In the genomic region with DNA sequence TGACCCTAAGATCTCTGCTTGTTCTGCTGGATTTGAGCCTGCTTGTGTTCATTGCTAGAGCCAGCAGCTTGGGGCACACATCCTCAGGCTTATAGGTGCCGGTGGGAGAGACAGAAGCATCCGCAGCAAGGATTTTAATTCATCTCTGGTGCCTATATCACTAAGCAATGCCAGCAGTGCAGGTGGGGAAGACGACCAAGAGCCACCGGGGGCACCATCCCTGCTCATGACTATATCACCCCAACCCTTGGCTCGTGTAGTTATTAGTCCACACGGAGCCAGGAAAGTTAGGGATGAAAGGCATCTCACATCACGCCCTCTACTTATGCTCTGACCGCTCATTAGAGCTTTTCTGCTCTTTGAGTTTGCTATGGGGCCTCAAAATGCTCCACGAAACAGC, we compare ENCODE assay signal across 27 cellular contexts.
"Had no signal": no experiment of that assay in that cellular context is flagged by ENCODE, and none has a peak within 500 bp of the region (broad histone marks: within the 10 kb centered on the region; RNA-seq: fewer than 3 reads in every experiment).

No MANE protein-coding gene starts in this region.

- DNase-seq: activated CD4-positive, alpha-beta memory T cell treated with anti-CD3 and anti-CD28 coated beads, Interleukin-2, amount 10 ng/mL, durations not matched to agents 7 days and 5 days; activated CD4-positive, alpha-beta T cell treated with anti-CD3 and anti-CD28 coated beads for 36 hours; activated CD4-positive, alpha-beta T cell treated with anti-CD3 and anti-CD28 coated beads, Interleukin-2, amount 50 U/mL, for 1 hour; activated gamma-delta T cell treated with Interleukin-2 at 50 U/mL for 16 hours; activated T-cell treated with anti-CD3 and anti-CD28 coated beads for 4 hours; activated T-cell treated with anti-CD3 and anti-CD28 coated beads, Interleukin-2, amount 50 U/mL, for 48 hours; aorta; brain microvascular endothelial cell; NCI-H1092; NCI-H1417; NCI-H1930; NCI-H2171; NCI-H2227 treated with DMSO at 0.1 percent for 48 hours; NCI-H524 treated with DMSO at 0.1 percent for 48 hours; NCI-H774; OCI-M1; Right ventricle myocardium superior; SJCRH30; SK-N-SH; T-helper 1 cell had no signal

- H3K9ac ChIP-seq: KMS-11, SK-N-SH had no signal

- H3K4me1 Mint-ChIP-seq: activated CD4-positive, alpha-beta memory T cell treated with anti-CD3 and anti-CD28 coated beads, Interleukin-2, amount 10 ng/mL, durations not matched to agents 7 days and 5 days; activated CD4-positive, alpha-beta T cell treated with anti-CD3 and anti-CD28 coated beads for 36 hours; activated naive CD4-positive, alpha-beta T cell treated with anti-CD3 and anti-CD28 coated beads, Interleukin-2, amount 50 U/mL, for 24 hours; activated T-helper 17 cell treated with anti-CD3 and anti-CD28 coated beads, Interleukin-2, amount 50 U/mL, for 72 hours had no signal

- H3K36me3 Mint-ChIP-seq: activated naive CD4-positive, alpha-beta T cell treated with anti-CD3 and anti-CD28 coated beads, Interleukin-2, amount 50 U/mL, for 24 hours had no signal

- H3K27ac ChIP-seq: brain microvascular endothelial cell, cardiac muscle cell, KMS-11, RWPE1, SJCRH30, VCaP had no signal

- H3K4me3 Mint-ChIP-seq: activated CD4-positive, alpha-beta memory T cell treated with anti-CD3 and anti-CD28 coated beads, Interleukin-2, amount 10 ng/mL, durations not matched to agents 7 days and 5 days; activated CD4-positive, alpha-beta T cell treated with anti-CD3 and anti-CD28 coated beads for 36 hours; activated naive CD4-positive, alpha-beta T cell treated with anti-CD3 and anti-CD28 coated beads, Interleukin-2, amount 50 U/mL, for 24 hours; activated T-helper 17 cell treated with anti-CD3 and anti-CD28 coated beads, Interleukin-2, amount 50 U/mL, for 72 hours had no signal

- H3K36me3 ChIP-seq: brain microvascular endothelial cell, cardiac muscle cell, SJCRH30 had no signal

- H3K9me3 ChIP-seq: SJCRH30, SK-N-SH had no signal

- H3K27me3 Mint-ChIP-seq: activated CD4-positive, alpha-beta memory T cell treated with anti-CD3 and anti-CD28 coated beads, Interleukin-2, amount 10 ng/mL, durations not matched to agents 7 days and 5 days had no signal

- H3K27me3 ChIP-seq: brain microvascular endothelial cell, cardiac muscle cell, SJCRH30 had no signal

- H3K27ac Mint-ChIP-seq: activated CD4-positive, alpha-beta memory T cell treated with anti-CD3 and anti-CD28 coated beads, Interleukin-2, amount 10 ng/mL, durations not matched to agents 7 days and 5 days; activated CD4-positive, alpha-beta T cell treated with anti-CD3 and anti-CD28 coated beads for 36 hours; activated naive CD4-positive, alpha-beta T cell treated with anti-CD3 and anti-CD28 coated beads, Interleukin-2, amount 50 U/mL, for 24 hours; activated T-helper 17 cell treated with anti-CD3 and anti-CD28 coated beads, Interleukin-2, amount 50 U/mL, for 72 hours had no signal

- ATAC-seq: activated CD4-positive, alpha-beta T cell treated with anti-CD3 and anti-CD28 coated beads for 36 hours; activated T-helper 17 cell treated with anti-CD3 and anti-CD28 coated beads, Interleukin-2, amount 50 U/mL, for 72 hours; Panc1 had no signal

- H3K4me2 ChIP-seq: KMS-11, SK-N-SH had no signal

- H3K4me3 ChIP-seq: cardiac muscle cell, SJCRH30 had no signal
